Comparison of ENCODE assay signal across 8 cellular contexts in genomic region chr19:49641688-49642487, GRCh38. TPM values are rescaled to one million over a fixed set of nuclear protein-coding genes. Genes with fewer than 3 reads are reported as not detected.
A peak's percentile ranks its signal among the peaks of the same experiment; 100 is the strongest.
DNase-seq lines count a peak whose midpoint lies in the region; ATAC-seq and TF ChIP-seq lines count a peak whose summit lies in the region.

SCAF1 (plus strand) TSS chr19:49642209; CDS start chr19:49645027, 2,818 bp downstream.

- H2AFZ ChIP-seq in parathyroid adenoma = peak within 1 kb of the TSS; percentile 86

- CTCF ChIA-PET in T-cell (lab: Charles Lee) = interaction anchor here in 1 of 2 donors (0.5 to 1.2 kb wide), 8 partner anchors 22 to 801 kb away, joined by 3 to 6 read pairs (median 3); partner anchors contain the start of genes BCL2L12 and IRF3

- H3K4me3 ChIP-seq in GM12875 (ENCODE audit: low read depth, low read length) (peak within 1 kb of the TSS; percentile 90), cardiac muscle cell (peak within 1 kb of the TSS; percentile 86), parathyroid adenoma (ENCODE audit: low read depth, low read length) (peak within 1 kb of the TSS; percentile 97), tibial nerve (peak within 1 kb of the TSS; percentile 70 to 98 (median 84))

- peak within 1 kb of the TSS; percentile 94 for H3K4me2 ChIP-seq in parathyroid adenoma (ENCODE audit: low read length)

- 0 to 1% (median 0%) methylated on average over 67 to 86 of the region's 86 CpGs for WGBS in adipose tissue, 3 donors
- WGBS in tibial nerve, 2 donors = 0 to 1% methylated on average over 49 to 72 of the region's 86 CpGs

- H3K36me3 Mint-ChIP-seq in T-cell = peaks cover 2% of the 10 kb centered on the region

- H3K27ac Mint-ChIP-seq in T-cell = peak within 1 kb of the TSS; percentile 97

- ATAC-seq in HG02798 (IDR thresholded peaks at IDR 0.05; ENCODE audit: poor library complexity, unreplicated experiment) (peak; percentile 72), T-cell (replicated peaks in 1 of 4) (peak; percentile 68 to 73 (median 72))

- H3K4me1 ChIP-seq in cardiac muscle cell (ENCODE audit: low read depth) (peaks cover 29% of the 10 kb centered on the region), parathyroid adenoma (peaks cover 28% of the 10 kb centered on the region), tibial nerve (peaks cover 0 to 69% (median 33%) of the 10 kb centered on the region in 4 donors)

- H3K79me2 ChIP-seq in parathyroid adenoma = peaks cover 45% of the 10 kb centered on the region

- TF ChIP-seq EP300 in tibial nerve (IDR thresholded peaks at IDR 0.05) = peak; percentile 98 to 100

- H3K9me3 Mint-ChIP-seq in T-cell = no peaks in the 10 kb centered on the region

- no peaks in the 10 kb centered on the region for H3K27me3 Mint-ChIP-seq in T-cell

- peak; percentile 99 for DNase-seq in NCI-H1436 treated with DMSO at 0.1 percent for 48 hours (lab: John Stamatoyannopoulos, UW)
- DNase-seq in T-cell = peak; percentile 96 to 100 (median 99)
- DNase-seq in cardiac muscle cell (ENCODE audit: low read depth in 1 of 2, low spot score in 1 of 2) = peak; percentile 100
- peak; percentile 97 to 98 for DNase-seq in tibial nerve (ENCODE audit: low spot score in 2 of 2)

- H3K36me3 ChIP-seq in cardiac muscle cell (peaks cover 6% of the 10 kb centered on the region), parathyroid adenoma (ENCODE audit: control insufficient read depth, insufficient read depth, low read length) (no peaks in the 10 kb centered on the region), tibial nerve (peaks cover 0 to 21% (median 7%) of the 10 kb centered on the region in 3 donors)

- H3K9me3 ChIP-seq in cardiac muscle cell (ENCODE audit: low read depth) (no peaks in the 10 kb centered on the region), parathyroid adenoma (ENCODE audit: control insufficient read depth, low read length) (no peaks in the 10 kb centered on the region), tibial nerve (no peaks in the 10 kb centered on the region)

- H3K27ac ChIP-seq in adipose tissue (ENCODE audit: low read depth, low read length) (peak within 1 kb of the TSS; percentile 100), cardiac muscle cell (peak within 1 kb of the TSS; percentile 100), parathyroid adenoma (peak within 1 kb of the TSS; percentile 98), tibial nerve (peak within 1 kb of the TSS; percentile 95 to 100 (median 98))

- peak; percentile 97 to 99 for TF ChIP-seq POLR2A in tibial nerve (IDR thresholded peaks at IDR 0.05)

- TF ChIP-seq CTCF in GM12875 (IDR thresholded peaks at IDR 0.05; ENCODE audit: borderline replicate concordance, insufficient read depth, low read depth, low read length) (no peak), cardiac muscle cell (IDR thresholded peaks at IDR 0.05; ENCODE audit: low read depth, low read length) (no peak), parathyroid adenoma (IDR thresholded peaks at IDR 0.05) (no peak), tibial nerve (IDR thresholded peaks at IDR 0.05) (peak in 1 of 5 experiments; percentile 33)

- H3K27me3 ChIP-seq in cardiac muscle cell = no peaks in the 10 kb centered on the region
- no peaks in the 10 kb centered on the region for H3K27me3 ChIP-seq in parathyroid adenoma (ENCODE audit: control insufficient read depth, insufficient read depth, low read length)
- no peaks in the 10 kb centered on the region for H3K27me3 ChIP-seq in tibial nerve

- H3K4me1 Mint-ChIP-seq in T-cell = peaks cover 63 to 76% (median 76%) of the 10 kb centered on the region in 3 donors

- peak within 1 kb of the TSS; percentile 88 to 96 (median 95) for H3K4me3 Mint-ChIP-seq in T-cell

- H3K9ac ChIP-seq in parathyroid adenoma = peak within 1 kb of the TSS; percentile 85

- POLR2A ChIA-PET in T-cell (lab: Charles Lee) = interaction anchor here in 1 of 2 donors (0.5 to 0.6 kb wide), 4 partner anchors 32 to 139 kb away, joined by 3 to 4 read pairs (median 4); partner anchors contain the start of gene NOSIP

RNA-seq across cellular contexts. Expression of gene SCAF1, which starts in this region (rescaled TPM):
- total RNA-seq in T-cell = 10 to 100 TPM; 40.0 to 81.9 (median 75.4) TPM
- 10 to 100 TPM; 12.7 to 23.5 (median 17.4) TPM for polyA plus RNA-seq in adipose tissue
- 66.9 and 71.0 TPM in 2 replicates for total RNA-seq in cardiac muscle cell
- 16.4 and 19.3 TPM in 2 replicates for polyA plus RNA-seq in cardiac muscle cell
- 10 to 100 TPM; 20.1 to 53.7 (median 31.1) TPM for total RNA-seq in tibial nerve

Comparison
In these comparisons a context has a peak if more than half of its experiments do, and no peak if none do; other contexts are left out.
1. Peak in every context shown above with its lines: DNase-seq, ATAC-seq, H3K4me3 ChIP-seq and H3K27ac ChIP-seq.